In genomic region chr2:9336534-9337354, GRCh38 we compare ENCODE assay signal across 8 cellular contexts.
A peak's percentile ranks its signal among the peaks of the same experiment; 100 is the strongest.
DNase-seq lines count a peak whose midpoint lies in the region; ATAC-seq and TF ChIP-seq lines count a peak whose summit lies in the region.

No MANE protein-coding gene starts in this region.

- intact Hi-C loops in upper lobe of right lung (cut with DNase I) = no loop called here

- DNase-seq in AG09309 (ENCODE audit: low read depth) (peak; percentile 40), NAMALWA (ENCODE audit: low spot score) (peak; percentile 72), SJCRH30 (peak; percentile 93 to 97), glomerular visceral epithelial cell (ENCODE audit: extremely low spot score) (peak; percentile 52), ureter (ENCODE audit: low spot score) (peak; percentile 73), upper lobe of right lung (no peak), ecto neural progenitor cell (ENCODE audit: low spot score) (no peak)

- H3K9me3 ChIP-seq in SJCRH30 (replicated peaks) (no peaks in the 10 kb centered on the region), upper lobe of right lung (no peaks in the 10 kb centered on the region)

- no peak for TF ChIP-seq CTCF in AG09309 (IDR thresholded peaks at IDR 0.05; ENCODE audit: control insufficient read depth, insufficient read depth, low read depth, low read length, missing control alignments)
- TF ChIP-seq CTCF in upper lobe of right lung (IDR thresholded peaks at IDR 0.05) = no peak

- no peak overlapping the region for H3K4me3 ChIP-seq in AG09309 (ENCODE audit: control insufficient read depth, low read depth, low read length)
- peak overlapping the region; percentile 24 for H3K4me3 ChIP-seq in SJCRH30
- H3K4me3 ChIP-seq in upper lobe of right lung = no peak overlapping the region

- H3K4me1 ChIP-seq in SJCRH30 (peaks cover 25% of the 10 kb centered on the region), upper lobe of right lung (peaks cover 1% of the 10 kb centered on the region)

- no peaks in the 10 kb centered on the region for H3K27me3 ChIP-seq in SJCRH30
- no peaks in the 10 kb centered on the region for H3K27me3 ChIP-seq in upper lobe of right lung

- H3K27ac ChIP-seq in SJCRH30 (peak overlapping the region; percentile 68), upper lobe of right lung (no peak overlapping the region)

- ATAC-seq in upper lobe of right lung (no peak), GM18870 (IDR thresholded peaks at IDR 0.05; ENCODE audit: unreplicated experiment) (no peak)

- H3K36me3 ChIP-seq in SJCRH30 = peaks cover 7% of the 10 kb centered on the region; the same call in 1 of the 2 replicates
- H3K36me3 ChIP-seq in upper lobe of right lung = peaks cover 5% of the 10 kb centered on the region

Comparison
In these comparisons a context has a peak if more than half of its experiments do, and no peak if none do; other contexts are left out.
1. DNase-seq: peak in AG09309 (single experiment), NAMALWA (single experiment), SJCRH30 (2 of 2), glomerular visceral epithelial cell (single experiment) and ureter (single experiment); none in upper lobe of right lung (single experiment) and ecto neural progenitor cell (single experiment).